In the genomic region with DNA sequence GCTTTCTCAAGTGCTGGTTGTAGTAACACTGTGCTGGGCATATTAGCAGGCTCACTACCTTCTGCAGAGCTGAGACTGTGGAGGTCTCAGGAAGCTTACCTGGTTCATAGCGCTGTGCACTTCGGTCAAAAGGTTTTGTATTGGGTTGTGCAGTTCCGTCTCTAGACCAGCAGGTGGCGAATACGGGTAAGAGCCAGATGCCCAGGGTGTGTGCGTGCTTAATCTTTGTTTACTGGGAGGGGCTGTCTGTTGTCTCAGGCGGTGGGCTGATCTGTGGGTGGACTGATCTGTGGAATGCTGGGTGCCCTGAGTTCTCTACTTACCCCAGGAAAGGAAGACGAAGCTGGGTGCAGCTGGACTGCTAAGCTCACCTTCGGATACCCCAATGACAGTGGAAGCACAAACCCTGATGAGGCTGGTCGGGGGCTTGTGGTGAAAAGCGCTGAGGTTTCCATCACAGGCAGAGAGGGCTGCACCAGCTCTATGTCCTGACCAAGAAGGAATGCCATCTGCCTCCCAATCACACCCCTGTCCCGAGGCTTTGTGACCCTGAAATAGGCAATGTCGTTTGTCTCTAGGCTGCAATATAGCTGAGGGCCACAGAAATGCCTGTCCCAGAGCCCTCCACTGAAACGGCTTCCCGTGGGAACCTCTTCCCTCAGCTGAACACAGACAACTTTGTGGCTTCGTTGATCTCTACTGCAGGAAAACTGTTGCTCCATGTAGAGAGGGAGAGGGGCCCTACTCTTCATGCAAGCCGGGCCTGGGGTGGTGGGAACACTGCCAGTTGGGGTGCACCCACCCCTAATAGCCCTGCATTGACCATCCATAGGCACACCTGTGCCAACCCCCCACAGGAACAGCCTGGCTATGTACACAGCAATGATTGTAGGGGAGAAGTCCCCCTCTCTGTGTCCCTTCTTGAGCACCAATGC, we compare ENCODE assay signal across 8 cellular contexts. TPM values are rescaled to one million over a fixed set of nuclear protein-coding genes. Genes with fewer than 3 reads are reported as not detected.
A peak's percentile ranks its signal among the peaks of the same experiment; 100 is the strongest.
DNase-seq lines count a peak whose midpoint lies in the region; ATAC-seq, FAIRE-seq and TF ChIP-seq lines count a peak whose summit lies in the region.

No MANE protein-coding gene starts in this region.

- TF ChIP-seq CTCF in A549 (IDR thresholded peaks at IDR 0.05) (peak; percentile 86), choroid plexus epithelial cell (conservative IDR thresholded peaks at IDR 0.05; ENCODE audit: low read depth, low read length) (peak; percentile 98), left lung (IDR thresholded peaks at IDR 0.05) (peak; percentile 77 to 89)

- TF ChIP-seq EP300 in A549 (IDR thresholded peaks at IDR 0.05) = no peak

- 0 out of 3 replicates have a peak, but pooled peaks cover 2% of the 10 kb centered on the region for H3K4me1 ChIP-seq in A549
- peaks cover 4 to 9% of the 10 kb centered on the region in 2 donors for H3K4me1 ChIP-seq in left lung

- no peak for TF ChIP-seq POLR2A in A549 (IDR thresholded peaks at IDR 0.05; ENCODE audit: low read length)

- H3K4me3 ChIP-seq in A549 = no peak overlapping the region
- peak overlapping the region; percentile 22 for H3K4me3 ChIP-seq in choroid plexus epithelial cell (ENCODE audit: low read depth, low read length)
- H3K4me3 ChIP-seq in left lung = no peak overlapping the region

- no peak for FAIRE-seq in A549 (lab: Jason Lieb, UNC)

- POLR2A ChIA-PET in A549 (lab: Yijun Ruan, JAX) = interaction anchor here (0.7 to 0.9 kb wide), 2 partner anchors 282 to 283 kb away, joined by 3 read pairs; a partner anchor contains a TSS
- POLR2A ChIA-PET in activated CD4-positive, alpha-beta T cell treated with anti-CD3 and anti-CD28 coated beads for 36 hours (lab: Charles Lee) = interaction anchor here (0.8 to 0.9 kb wide), 2 partner anchors 13 to 282 kb away, joined by 3 read pairs; no protein-coding TSS in a partner anchor

- H3K4me1 Mint-ChIP-seq in activated CD4-positive, alpha-beta T cell treated with anti-CD3 and anti-CD28 coated beads for 36 hours = peaks cover 11% of the 10 kb centered on the region

- H3K4me3 Mint-ChIP-seq in activated CD4-positive, alpha-beta T cell treated with anti-CD3 and anti-CD28 coated beads for 36 hours = no peak overlapping the region

- CTCF ChIA-PET in A549 (lab: Yijun Ruan, JAX) = interaction anchor here (0.6 to 3.0 kb wide), 57 partner anchors 9 to 1321 kb away, joined by 3 to 37 read pairs (median 4); a partner anchor contains a TSS
- CTCF ChIA-PET in activated CD4-positive, alpha-beta T cell treated with anti-CD3 and anti-CD28 coated beads for 36 hours (lab: Charles Lee) = interaction anchor here (0.5 to 2.6 kb wide), 37 partner anchors 10 to 1308 kb away, joined by 3 to 20 read pairs (median 4); a partner anchor contains a TSS

- DNase-seq in A549 (ENCODE audit: low read depth in 1 of 2, low spot score in 1 of 2) (peak; percentile 59 to 76), NCI-H446 treated with DMSO at 0.1 percent for 48 hours (lab: John Stamatoyannopoulos, UW) (peak; percentile 46), choroid plexus epithelial cell (ENCODE audit: low read depth) (peak; percentile 78), left lung (peak; percentile 37 to 66)
- peak; percentile 80 for DNase-seq in activated CD4-positive, alpha-beta T cell treated with anti-CD3 and anti-CD28 coated beads for 36 hours
- peak; percentile 31 to 47 for DNase-seq in stimulated activated CD4-positive, alpha-beta T cell treated with anti-CD3 and anti-CD28 coated beads, Interleukin-2, amount 100 ng/mL, for 48 hours

- intact Hi-C loops in activated CD4-positive, alpha-beta T cell treated with anti-CD3 and anti-CD28 coated beads for 36 hours (cut with DNase I, micrococcal nuclease) = loop anchor here (1.0 to 10.0 kb wide), 8 partner anchors 45 to 1228 kb away; a partner anchor contains a TSS
- intact Hi-C loops in left lung (cut with DNase I) = no loop called here

- 33% methylated on average over 15 of the region's 17 CpGs for WGBS in A549 (ENCODE audit: missing lambda C conversion rate)

- H3K36me3 Mint-ChIP-seq in activated CD4-positive, alpha-beta T cell treated with anti-CD3 and anti-CD28 coated beads for 36 hours (ENCODE audit: low read depth) = no peaks in the 10 kb centered on the region

- ATAC-seq in A549 = peak; percentile 95 to 96
- ATAC-seq in GM18517 (IDR thresholded peaks at IDR 0.05; ENCODE audit: unreplicated experiment) = peak; percentile 84
- ATAC-seq in HG03175 (IDR thresholded peaks at IDR 0.05; ENCODE audit: unreplicated experiment) = peak; percentile 83
- peak; percentile 97 for ATAC-seq in activated CD4-positive, alpha-beta T cell treated with anti-CD3 and anti-CD28 coated beads for 36 hours
- peak; percentile 99 for ATAC-seq in left lung

- peak; percentile 82 to 84 for TF ChIP-seq RAD21 in A549 (conservative IDR thresholded peaks at IDR 0.05 in 1 of 2, IDR thresholded peaks at IDR 0.05 in 1 of 2)

- H3K27me3 ChIP-seq in left lung = no peaks in the 10 kb centered on the region

- peaks cover 4% of the 10 kb centered on the region; the same call in 1 of the 3 replicates for H3K9me3 ChIP-seq in A549
- H3K9me3 ChIP-seq in left lung = no peaks in the 10 kb centered on the region

- H3K36me3 ChIP-seq in left lung = no peaks in the 10 kb centered on the region

- H3K27me3 Mint-ChIP-seq in activated CD4-positive, alpha-beta T cell treated with anti-CD3 and anti-CD28 coated beads for 36 hours = no peaks in the 10 kb centered on the region

- peak overlapping the region; percentile 56 for H3K27ac Mint-ChIP-seq in activated CD4-positive, alpha-beta T cell treated with anti-CD3 and anti-CD28 coated beads for 36 hours

- H3K27ac ChIP-seq in A549 (peak overlapping the region in 1 of 2 experiments; percentile 65; a peak in 2 of 6 replicates), left lung (no peak overlapping the region)

- H3K9me3 Mint-ChIP-seq in activated CD4-positive, alpha-beta T cell treated with anti-CD3 and anti-CD28 coated beads for 36 hours (ENCODE audit: low read depth) = no peaks in the 10 kb centered on the region

- peak overlapping the region; percentile 46 for H3K4me2 ChIP-seq in A549

TF ChIP-seq in A549, 52 proteins besides CTCF, POLR2A, EP300 and RAD21:
- TF ChIP-seq FOSB (CRISPR knock-in tag; IDR thresholded peaks at IDR 0.05) (no peak), RNF2 (IDR thresholded peaks at IDR 0.05; ENCODE audit: borderline replicate concordance, low read depth) (no peak), NFE2L2 (conservative IDR thresholded peaks at IDR 0.05; ENCODE audit: low read length) (no peak), SMC3 (IDR thresholded peaks at IDR 0.05) (peak; percentile 94)

RNA-seq across cellular contexts. Expression of a gene that starts 45.9 kb away (rescaled TPM):
- polyA plus RNA-seq in A549 (2011; rRNA removed) (3.6 and 4.9 TPM in 2 replicates), A549 (2017; fragmentation: RNase III; extraction: RNeasy Plus Mini Kit Qiagen cat#74134 plus additional on column Dnase treatment) (2.9 to 3.6 TPM (median 3.6 TPM) in 3 replicates)
- 1.2 and 1.6 TPM in 2 replicates for polyA plus RNA-seq in A549 (2012; cell fraction: cytosol; rRNA removed)
- 1.2 and 1.5 TPM in 2 replicates for polyA plus RNA-seq in A549 (2012; cell fraction: nucleus; rRNA removed)
- 5.2 and 6.9 TPM in 2 replicates for polyA minus RNA-seq in A549 (2011; rRNA and poly(A)+ RNA removed)
- total RNA-seq in activated CD4-positive, alpha-beta T cell treated with anti-CD3 and anti-CD28 coated beads for 36 hours = 10 to 100 TPM; 15.3 to 16.6 TPM
- total RNA-seq in left lung = 10 to 100 TPM in 1 of 2 donors, 1 to 10 TPM in 1; 4.9 to 10.5 TPM

Comparison
In these comparisons a context has a peak if more than half of its experiments do, and no peak if none do; other contexts are left out.
1. intact Hi-C loops: an anchor here in activated CD4-positive, alpha-beta T cell treated with anti-CD3 and anti-CD28 coated beads for 36 hours (1.0 to 10.0 kb wide); none called in left lung.